In genomic region chr3:127157181-127157828, GRCh38 we compare ENCODE assay signal across 18 cellular contexts. TPM values are rescaled to one million over a fixed set of nuclear protein-coding genes. Genes with fewer than 3 reads are reported as not detected.
DNase-seq lines count a peak whose midpoint lies in the region; ATAC-seq and TF ChIP-seq lines count a peak whose summit lies in the region.
"Had no signal": no experiment of that assay in that cellular context is flagged by ENCODE, and none has a peak within 500 bp of the region (broad histone marks: within the 10 kb centered on the region; RNA-seq: fewer than 3 reads in every experiment).

No MANE protein-coding gene starts in this region.

- H3K27ac ChIP-seq in upper lobe of right lung (no peak overlapping the region), SK-N-SH (ENCODE audit: low read depth in 2 of 2, low read length in 1 of 2) (no peak overlapping the region), colonic mucosa (no peak overlapping the region)

- H3K4me2 ChIP-seq in SK-N-SH = no peak overlapping the region

- TF ChIP-seq EP300 in SK-N-SH (IDR thresholded peaks at IDR 0.05; ENCODE audit: borderline replicate concordance in 1 of 2, low read depth in 1 of 2, low read length in 1 of 2) = no peak

- H3K27me3 ChIP-seq in upper lobe of right lung = peaks cover 17% of the 10 kb centered on the region
- no peaks in the 10 kb centered on the region for H3K27me3 ChIP-seq in SK-N-SH (ENCODE audit: insufficient read depth)
- no peaks in the 10 kb centered on the region for H3K27me3 ChIP-seq in colonic mucosa

- H3K9ac ChIP-seq in SK-N-SH = no peak overlapping the region
- no peak overlapping the region for H3K9ac ChIP-seq in colonic mucosa (ENCODE audit: low read depth in 2 of 2, low read length in 2 of 2)

- H3K79me2 ChIP-seq in SK-N-SH (ENCODE audit: insufficient read depth) = no peaks in the 10 kb centered on the region

- intact Hi-C loops in upper lobe of right lung (cut with DNase I) (no loop called here), colonic mucosa (cut with DNase I) (no loop called here)

- 51% methylated on average over 7 of the region's 13 CpGs for WGBS in SK-N-SH (ENCODE audit: low lambda C conversion rate)

- H2AFZ ChIP-seq in SK-N-SH (ENCODE audit: low read depth) = no peak overlapping the region

- no peaks in the 10 kb centered on the region for H4K20me1 ChIP-seq in SK-N-SH (ENCODE audit: insufficient read depth)

- H3K9me3 ChIP-seq in upper lobe of right lung (no peaks in the 10 kb centered on the region), SK-N-SH (no peaks in the 10 kb centered on the region), colonic mucosa (no peaks in the 10 kb centered on the region)

- TF ChIP-seq RAD21 in SK-N-SH (IDR thresholded peaks at IDR 0.05; ENCODE audit: low read length) = no peak

- no peak for ATAC-seq in upper lobe of right lung
- ATAC-seq: activated naive CD4-positive, alpha-beta T cell treated with anti-CD3 and anti-CD28 coated beads, Interleukin-2, amount 50 U/mL, for 72 hours; sciatic nerve; stimulated activated memory B cell treated with anti-CD40 and anti-IgM and Interleukin-4, amounts not matched to agents 10 μg/mL and 1 μg/mL and 100 μg/mL, for 72 hours had no signal

- CTCF ChIA-PET in SK-N-SH (lab: Yijun Ruan, JAX) = interaction anchor here (0.8 to 1.8 kb wide), 4 partner anchors 15 to 405 kb away, joined by 3 to 7 read pairs (median 4); no protein-coding TSS in a partner anchor

- H3K36me3 ChIP-seq in upper lobe of right lung (no peaks in the 10 kb centered on the region), SK-N-SH (replicated peaks in 1 of 2; ENCODE audit: control insufficient read depth in 1 of 2, insufficient read depth in 2 of 2, low read length in 1 of 2) (no peaks in the 10 kb centered on the region), colonic mucosa (no peaks in the 10 kb centered on the region)

- no peaks in the 10 kb centered on the region for H3F3A ChIP-seq in SK-N-SH (replicated peaks; ENCODE audit: insufficient read depth)

- POLR2A ChIA-PET in SK-N-SH (lab: Yijun Ruan, JAX) = interaction anchor here (1.2 kb wide), 1 partner anchor 16 kb away, joined by 3 read pairs; no protein-coding TSS in a partner anchor

- TF ChIP-seq CTCF in upper lobe of right lung (IDR thresholded peaks at IDR 0.05) (no peak), SK-N-SH (IDR thresholded peaks at IDR 0.05) (no peak), colonic mucosa (IDR thresholded peaks at IDR 0.05) (no peak)

- H3K4me1 ChIP-seq in upper lobe of right lung = no peaks in the 10 kb centered on the region
- peaks cover 0 to 30% of the 10 kb centered on the region in 2 experiments; a peak in 1 of 4 replicates for H3K4me1 ChIP-seq in SK-N-SH (ENCODE audit: control insufficient read depth in 1 of 2, insufficient read depth in 2 of 2, low read depth in 1 of 2, low read length in 1 of 2)
- H3K4me1 ChIP-seq in colonic mucosa = no peaks in the 10 kb centered on the region

- H3K4me3 ChIP-seq in upper lobe of right lung (no peak overlapping the region), SK-N-SH (ENCODE audit: low read depth in 2 of 2, low read length in 1 of 2) (no peak overlapping the region), colonic mucosa (no peak overlapping the region)

- H3K9me2 ChIP-seq in SK-N-SH = no peaks in the 10 kb centered on the region

- peak; percentile 58 for DNase-seq in activated effector memory CD4-positive, alpha-beta T cell treated with anti-CD3 and anti-CD28 coated beads, Interleukin-2, amount 50 U/mL, for 16 hours
- DNase-seq in activated effector memory CD4-positive, alpha-beta T cell treated with Interleukin-2 at 50 U/mL for 16 hours = no peak
- DNase-seq in NCI-H2171 treated with DMSO at 0.1 percent for 48 hours (lab: John Stamatoyannopoulos, UW) = peak; percentile 90
- peak; percentile 62 for DNase-seq in SHP77 treated with DMSO at 0.1 percent for 48 hours (lab: John Stamatoyannopoulos, UW)
- peak; percentile 41 for DNase-seq in upper lobe of right lung
- no peak for DNase-seq in SK-N-SH
- no peak for DNase-seq in colonic mucosa
- no peak for DNase-seq in GOT3 (lab: John Stamatoyannopoulos, UW)
- DNase-seq: activated B cell treated with CpG ODN at 0.5 μM for 24 hours; CD4-positive, alpha-beta memory T cell had no signal

TF ChIP-seq in SK-N-SH, 30 proteins besides CTCF, POLR2A, EP300 and RAD21:
- no peak for TF ChIP-seq RFX5 (IDR thresholded peaks at IDR 0.05; ENCODE audit: low read length)
- TF ChIP-seq NFIC (IDR thresholded peaks at IDR 0.05; ENCODE audit: borderline replicate concordance) = no peak
- no peak for TF ChIP-seq GABPA (IDR thresholded peaks at IDR 0.05; ENCODE audit: low read depth)
- TF ChIP-seq JUND (IDR thresholded peaks at IDR 0.05) = no peak
- TF ChIP-seq TAF1 (IDR thresholded peaks at IDR 0.05; ENCODE audit: borderline replicate concordance, low read depth, low read length) = no peak
- no peak for TF ChIP-seq MAX (IDR thresholded peaks at IDR 0.05; ENCODE audit: low read depth)
- TF ChIP-seq USF1 (IDR thresholded peaks at IDR 0.05; ENCODE audit: borderline replicate concordance, low read depth) = no peak
- TF ChIP-seq FOSL2 (IDR thresholded peaks at IDR 0.05; ENCODE audit: borderline replicate concordance, low read depth) = no peak
- TF ChIP-seq PBX3 (IDR thresholded peaks at IDR 0.05) = no peak
- no peak for TF ChIP-seq USF2 (IDR thresholded peaks at IDR 0.05; ENCODE audit: borderline replicate concordance, low read depth, low read length)
- no peak for TF ChIP-seq SMC3 (IDR thresholded peaks at IDR 0.05; ENCODE audit: low read depth, low read length)
- no peak for TF ChIP-seq YY1 (IDR thresholded peaks at IDR 0.05; ENCODE audit: low read depth)
- TF ChIP-seq ELF1 (IDR thresholded peaks at IDR 0.05) = no peak
- TF ChIP-seq ZBTB33 (IDR thresholded peaks at IDR 0.05; ENCODE audit: borderline replicate concordance, low read depth) = no peak
- TF ChIP-seq RCOR1 (IDR thresholded peaks at IDR 0.05; ENCODE audit: low read length) = no peak

RNA-seq across cellular contexts. Expression of gene PRR23E, which starts 35.6 kb away (rescaled TPM):
- total RNA-seq in upper lobe of right lung = not detected
- polyA plus RNA-seq in SK-N-SH (2012; rRNA removed) = not detected in 2 replicates
- not detected in 2 replicates for polyA plus RNA-seq in SK-N-SH (2012; cell fraction: cytosol; rRNA removed)
- polyA plus RNA-seq in SK-N-SH (2012; cell fraction: nucleus; rRNA removed) = not detected in 2 replicates
- not detected for total RNA-seq in colonic mucosa
- total RNA-seq: activated B cell treated with CpG ODN at 0.5 μM for 24 hours; activated naive CD4-positive, alpha-beta T cell treated with anti-CD3 and anti-CD28 coated beads, Interleukin-2, amount 50 U/mL, for 72 hours; bronchial epithelial cell; CD4-positive, alpha-beta memory T cell; fibroblast of villous mesenchyme; lung microvascular endothelial cell; sciatic nerve; urinary bladder had no signal
- polyA plus RNA-seq: CD4-positive, alpha-beta memory T cell; neural cell; urinary bladder had no signal

Comparison
In these comparisons a context has a peak if more than half of its experiments do, and no peak if none do; other contexts are left out.
1. DNase-seq: peak in activated effector memory CD4-positive, alpha-beta T cell treated with anti-CD3 and anti-CD28 coated beads, Interleukin-2, amount 50 U/mL, for 16 hours (single experiment), NCI-H2171 treated with DMSO at 0.1 percent for 48 hours (single experiment), SHP77 treated with DMSO at 0.1 percent for 48 hours (single experiment) and upper lobe of right lung (single experiment); none in activated effector memory CD4-positive, alpha-beta T cell treated with Interleukin-2 at 50 U/mL for 16 hours (single experiment), SK-N-SH (single experiment), colonic mucosa (single experiment) and GOT3 (single experiment).